Comparison of ENCODE assay signal across 12 cellular contexts in genomic region chr22:37299969-37300509, GRCh38. TPM values are rescaled to one million over a fixed set of nuclear protein-coding genes. Genes with fewer than 3 reads are reported as not detected.
DNase-seq lines count a peak whose midpoint lies in the region; ATAC-seq, FAIRE-seq and TF ChIP-seq lines count a peak whose summit lies in the region.
"Had no signal": no experiment of that assay in that cellular context is flagged by ENCODE, and none has a peak within 500 bp of the region (broad histone marks: within the 10 kb centered on the region; RNA-seq: fewer than 3 reads in every experiment).

No MANE protein-coding gene starts in this region.

- no peak for TF ChIP-seq POLR2A in GM12878 (IDR thresholded peaks at IDR 0.05; ENCODE audit: low read depth, low read length)
- no peak for TF ChIP-seq POLR2A in ovary (IDR thresholded peaks at IDR 0.05)

- no peaks in the 10 kb centered on the region for H3K27me3 Mint-ChIP-seq in activated CD4-positive, alpha-beta T cell treated with anti-CD3 and anti-CD28 coated beads, Interleukin-2, amount 10 ng/mL, durations not matched to agents 7 days and 5 days
- no peaks in the 10 kb centered on the region for H3K27me3 Mint-ChIP-seq in stimulated activated memory B cell treated with anti-CD40 and anti-IgM and Interleukin-4, amounts not matched to agents 10 μg/mL and 1 μg/mL and 100 μg/mL, for 72 hours

- peak overlapping the region; percentile 32 for H3K4me3 Mint-ChIP-seq in activated CD4-positive, alpha-beta T cell treated with anti-CD3 and anti-CD28 coated beads, Interleukin-2, amount 10 ng/mL, durations not matched to agents 7 days and 5 days
- no peak overlapping the region for H3K4me3 Mint-ChIP-seq in stimulated activated memory B cell treated with anti-CD40 and anti-IgM and Interleukin-4, amounts not matched to agents 10 μg/mL and 1 μg/mL and 100 μg/mL, for 72 hours
- H3K4me3 Mint-ChIP-seq: WTC11 had no signal

- peaks cover 91% of the 10 kb centered on the region for H3K36me3 Mint-ChIP-seq in activated CD4-positive, alpha-beta T cell treated with anti-CD3 and anti-CD28 coated beads, Interleukin-2, amount 10 ng/mL, durations not matched to agents 7 days and 5 days (ENCODE audit: low read depth)
- peaks cover 48% of the 10 kb centered on the region for H3K36me3 Mint-ChIP-seq in stimulated activated memory B cell treated with anti-CD40 and anti-IgM and Interleukin-4, amounts not matched to agents 10 μg/mL and 1 μg/mL and 100 μg/mL, for 72 hours
- H3K36me3 Mint-ChIP-seq: WTC11 had no signal

- H3K4me1 ChIP-seq in GM12878 (ENCODE audit: control insufficient read depth, insufficient read depth, low read length) (peaks cover 11% of the 10 kb centered on the region), ovary (ENCODE audit: insufficient read depth) (no peaks in the 10 kb centered on the region)
- H3K4me1 ChIP-seq: psoas muscle had no signal

- TF ChIP-seq RAD21 in GM12878 (IDR thresholded peaks at IDR 0.05; ENCODE audit: insufficient read depth, low read depth, low read length): no peak

- SMC1A ChIA-PET in GM12878 (lab: Charles Lee; ENCODE audit: uncharacterized antibody, unreplicated experiment): no interaction called here

- H3K27ac ChIP-seq in GM12878 (ENCODE audit: control insufficient read depth, insufficient read depth): peak overlapping the region; percentile 20
- H3K27ac ChIP-seq in ovary: no peak overlapping the region
- H3K27ac ChIP-seq: psoas muscle had no signal

- WGBS in GM12878 (ENCODE audit: insufficient coverage, insufficient replicate concordance, low lambda C conversion rate, missing lambda C conversion rate): 46% methylated on average over 4 of the region's 4 CpGs
- 88 to 92% (median 91%) methylated on average over 4 of the region's 4 CpGs for WGBS in ovary, 3 donors

- intact Hi-C loops in GM12878 (cut with micrococcal nuclease; ENCODE audit: unreplicated experiment) (no loop called here), ovary (cut with DNase I) (no loop called here)

- H3K4me1 Mint-ChIP-seq in activated CD4-positive, alpha-beta T cell treated with anti-CD3 and anti-CD28 coated beads, Interleukin-2, amount 10 ng/mL, durations not matched to agents 7 days and 5 days: peaks cover 82% of the 10 kb centered on the region
- H3K4me1 Mint-ChIP-seq in stimulated activated memory B cell treated with anti-CD40 and anti-IgM and Interleukin-4, amounts not matched to agents 10 μg/mL and 1 μg/mL and 100 μg/mL, for 72 hours: peaks cover 63% of the 10 kb centered on the region

- H3K4me3 ChIP-seq in GM12878 (no peak overlapping the region), ovary (no peak overlapping the region)
- H3K4me3 ChIP-seq: psoas muscle had no signal

- H3K36me3 ChIP-seq in GM12878 (ENCODE audit: control insufficient read depth in 2 of 2, insufficient read depth in 2 of 2, low read length in 1 of 2) (peaks cover 1 to 7% of the 10 kb centered on the region in 2 experiments; a peak in 3 of 4 replicates), ovary (no peaks in the 10 kb centered on the region)

- no peaks in the 10 kb centered on the region for H3K27me3 ChIP-seq in GM12878 (replicated peaks in 1 of 2; ENCODE audit: control insufficient read depth in 2 of 2, insufficient read depth in 2 of 2, low read length in 1 of 2)
- no peaks in the 10 kb centered on the region for H3K27me3 ChIP-seq in ovary

- H3K79me2 ChIP-seq in GM12878 (ENCODE audit: control insufficient read depth, insufficient read depth, low read length): no peaks in the 10 kb centered on the region

- FAIRE-seq in GM12878 (lab: Jason Lieb, UNC): no peak

- H3K9me3 ChIP-seq in GM12878 (replicated peaks; ENCODE audit: control insufficient read depth, insufficient read depth, low read length): no peaks in the 10 kb centered on the region
- H3K9me3 ChIP-seq in ovary: no peaks in the 10 kb centered on the region
- H3K9me3 ChIP-seq: psoas muscle had no signal

- no peaks in the 10 kb centered on the region for H4K20me1 ChIP-seq in GM12878 (ENCODE audit: control insufficient read depth, insufficient read depth)

- POLR2A ChIA-PET in activated CD4-positive, alpha-beta T cell treated with anti-CD3 and anti-CD28 coated beads, Interleukin-2, amount 10 ng/mL, durations not matched to agents 7 days and 5 days (lab: Charles Lee): interaction anchor here (0.6 kb wide), 1 partner anchor 1157 kb away, joined by 5 read pairs; no protein-coding TSS in a partner anchor
- POLR2A ChIA-PET in GM12878 (lab: Charles Lee): no interaction called here

- no peak for TF ChIP-seq CTCF in GM12878 (IDR thresholded peaks at IDR 0.05 in 2 of 3, conservative IDR thresholded peaks at IDR 0.05 in 1 of 3; ENCODE audit: control insufficient read depth in 2 of 3, extremely low read depth in 1 of 3, insufficient read depth in 1 of 3, low read depth in 3 of 3, low read length in 3 of 3)
- no peak for TF ChIP-seq CTCF in ovary (IDR thresholded peaks at IDR 0.05)

- H3K4me2 ChIP-seq in GM12878 (ENCODE audit: control insufficient read depth, insufficient read depth): no peak overlapping the region

- TF ChIP-seq EP300 in GM12878 (IDR thresholded peaks at IDR 0.05; ENCODE audit: borderline replicate concordance in 1 of 2, control insufficient read depth in 1 of 2, low read depth in 2 of 2, low read length in 2 of 2) (no peak), ovary (IDR thresholded peaks at IDR 0.05) (no peak)

- RAD21 ChIA-PET in GM12878 (lab: Charles Lee; ENCODE audit: unreplicated experiment): interaction anchor here (1.7 kb wide), 1 partner anchor 17 kb away, joined by 3 read pairs; the partner anchor contains the start of gene CYTH4

- in situ Hi-C loops in GM12878 (cut with MboI): no loop called here

- H3K9me3 Mint-ChIP-seq in activated CD4-positive, alpha-beta T cell treated with anti-CD3 and anti-CD28 coated beads, Interleukin-2, amount 10 ng/mL, durations not matched to agents 7 days and 5 days: no peaks in the 10 kb centered on the region
- H3K9me3 Mint-ChIP-seq in stimulated activated memory B cell treated with anti-CD40 and anti-IgM and Interleukin-4, amounts not matched to agents 10 μg/mL and 1 μg/mL and 100 μg/mL, for 72 hours: no peaks in the 10 kb centered on the region
- H3K9me3 Mint-ChIP-seq: WTC11 had no signal

- ATAC-seq in GM12878: no peak
- ATAC-seq in stimulated activated memory B cell treated with anti-CD40 and anti-IgM and Interleukin-4, amounts not matched to agents 10 μg/mL and 1 μg/mL and 100 μg/mL, for 72 hours: no peak
- ATAC-seq: psoas muscle, WTC11 had no signal

- CTCF ChIA-PET in activated CD4-positive, alpha-beta T cell treated with anti-CD3 and anti-CD28 coated beads, Interleukin-2, amount 10 ng/mL, durations not matched to agents 7 days and 5 days (lab: Charles Lee): interaction anchor here (0.9 to 1.9 kb wide), 6 partner anchors 8 to 268 kb away, joined by 3 to 5 read pairs (median 4); partner anchors contain the start of gene CYTH4
- CTCF ChIA-PET in GM12878 (lab: Yijun Ruan, JAX): interaction anchor here (1.0 to 1.3 kb wide), 3 partner anchors 10 to 40 kb away, joined by 3 to 5 read pairs (median 3); no protein-coding TSS in a partner anchor

- no peak overlapping the region for H3K9ac ChIP-seq in GM12878 (ENCODE audit: control insufficient read depth, insufficient read depth, low read length)

- DNase-seq in activated CD4-positive, alpha-beta T cell treated with anti-CD3 and anti-CD28 coated beads, Interleukin-2, amount 10 ng/mL, durations not matched to agents 7 days and 5 days: no peak
- DNase-seq in activated CD4-positive, alpha-beta T cell treated with anti-CD3 and anti-CD28 coated beads, Interleukin-2, amount 50 U/mL, for 4 hours: no peak
- DNase-seq in KG1 (lab: John Stamatoyannopoulos, UW): peak; percentile 56
- no peak for DNase-seq in GM12878 (ENCODE audit: low read depth, low spot score)
- no peak for DNase-seq in central memory CD4-positive, alpha-beta T cell
- no peak for DNase-seq in D341Med (ENCODE audit: low spot score)
- no peak for DNase-seq in ovary
- DNase-seq: NCI-H2029, NCI-H526, psoas muscle had no signal

- peak overlapping the region; percentile 91 for H3K27ac Mint-ChIP-seq in activated CD4-positive, alpha-beta T cell treated with anti-CD3 and anti-CD28 coated beads, Interleukin-2, amount 10 ng/mL, durations not matched to agents 7 days and 5 days
- H3K27ac Mint-ChIP-seq in stimulated activated memory B cell treated with anti-CD40 and anti-IgM and Interleukin-4, amounts not matched to agents 10 μg/mL and 1 μg/mL and 100 μg/mL, for 72 hours: peak overlapping the region; percentile 74
- H3K27ac Mint-ChIP-seq: WTC11 had no signal

- H2AFZ ChIP-seq in GM12878 (ENCODE audit: control insufficient read depth, low read depth, low read length): no peak overlapping the region

- no TSS peak for BruUV-seq in GM12878 (replicated peaks; lab: Mats Ljungman, UMichigan)

RNA-seq across cellular contexts. Expression of gene CYTH4, which starts 17.7 kb away (rescaled TPM):
- total RNA-seq in activated CD4-positive, alpha-beta T cell treated with anti-CD3 and anti-CD28 coated beads, Interleukin-2, amount 10 ng/mL, durations not matched to agents 7 days and 5 days: 100 to 1,000 TPM; 106 to 110 TPM
- 94.2 and 114 TPM in 2 replicates for total RNA-seq in GM12878 (2013; cell fraction: nucleolus; rRNA removed)
- total RNA-seq in GM12878 (2014; rRNA removed): 23.2 TPM in 2 replicates
- total RNA-seq in GM12878 (2014; rRNA removed; fragmentation: Illumina TruSeq; extraction: Trizol): 17.2 and 18.3 TPM in 2 replicates
- 25.8 and 26.0 TPM in 2 replicates for total RNA-seq in GM12878 (2021)
- 7.0 TPM for polyA plus RNA-seq in GM12878 (2011; ENCODE audit: low read depth)
- polyA plus RNA-seq in GM12878 (2011; rRNA removed): 19.4 and 24.1 TPM in 2 replicates
- 22.7 and 30.1 TPM in 2 replicates for polyA plus RNA-seq in GM12878 (2011; cell fraction: cytosol; rRNA removed)
- 148 and 167 TPM in 2 replicates for polyA plus RNA-seq in GM12878 (2011; cell fraction: nucleus; rRNA removed)
- polyA plus RNA-seq in GM12878 (2012): 15.7 and 21.2 TPM in 2 replicates
- 9.1 and 16.6 TPM in 2 replicates for polyA plus RNA-seq in GM12878 (2014; fragmentation: Illumina TruSeq; extraction: Trizol)
- 1 to 10 TPM; 1.5 to 1.8 TPM for polyA plus RNA-seq in GM12878 (2014; fragmentation: Nextera tagmentation; extraction: Ambion mirVana)
- 23.6 and 27.3 TPM in 2 replicates for polyA plus RNA-seq in GM12878 (2014; rRNA removed)
- polyA plus RNA-seq in GM12878 (2016; fragmentation: Nextera tagmentation; extraction: Ambion mirVana): 10 to 100 TPM; 12.4 TPM
- polyA minus RNA-seq in GM12878 (2011; rRNA and poly(A)+ RNA removed): 14.9 and 23.6 TPM in 2 replicates
- polyA minus RNA-seq in GM12878 (2011; cell fraction: cytosol; rRNA and poly(A)+ RNA removed): 5.5 and 6.7 TPM in 2 replicates
- polyA minus RNA-seq in GM12878 (2011; cell fraction: nucleus; rRNA and poly(A)+ RNA removed): 23.1 and 31.4 TPM in 2 replicates
- 10 to 100 TPM in 2 of 7 donors, 1 to 10 TPM in 5; 2.4 to 14.5 (median 6.2) TPM for total RNA-seq in ovary
- polyA plus RNA-seq in ovary: 1 to 10 TPM; 2.6 to 9.1 TPM

RNA-seq across cellular contexts. Expression of gene RAC2, which starts 56.0 kb away (rescaled TPM):
- total RNA-seq in activated CD4-positive, alpha-beta T cell treated with anti-CD3 and anti-CD28 coated beads, Interleukin-2, amount 10 ng/mL, durations not matched to agents 7 days and 5 days: 1,000 to 10,000 TPM; 1,015 to 1,117 TPM
- 143 and 150 TPM in 2 replicates for total RNA-seq in GM12878 (2013; cell fraction: nucleolus; rRNA removed)
- total RNA-seq in GM12878 (2014; rRNA removed) (251 and 282 TPM in 2 replicates), GM12878 (2014; rRNA removed; fragmentation: Illumina TruSeq; extraction: Trizol) (135 and 149 TPM in 2 replicates), GM12878 (2021) (382 and 386 TPM in 2 replicates), ovary (10 to 100 TPM in 2 of 7 donors, 1 to 10 TPM in 5; 2.3 to 18.4 (median 6.0) TPM)
- polyA plus RNA-seq in GM12878 (2011; ENCODE audit: low read depth): 314 TPM
- polyA plus RNA-seq in GM12878 (2011; rRNA removed) (84.4 and 296 TPM in 2 replicates), GM12878 (2014; fragmentation: Illumina TruSeq; extraction: Trizol) (166 and 339 TPM in 2 replicates), GM12878 (2014; fragmentation: Nextera tagmentation; extraction: Ambion mirVana) (100 to 1,000 TPM; 102 to 108 TPM), GM12878 (2014; rRNA removed) (313 and 369 TPM in 2 replicates), GM12878 (2016; fragmentation: Nextera tagmentation; extraction: Ambion mirVana) (100 to 1,000 TPM; 320 to 330 TPM), ovary (10 to 100 TPM in 1 of 2 donors, 1 to 10 TPM in 1; 3.9 to 11.0 TPM)
- polyA plus RNA-seq in GM12878 (2011; cell fraction: cytosol; rRNA removed): 317 and 416 TPM in 2 replicates
- 561 and 566 TPM in 2 replicates for polyA plus RNA-seq in GM12878 (2011; cell fraction: nucleus; rRNA removed)
- polyA plus RNA-seq in GM12878 (2012): 512 and 607 TPM in 2 replicates
- 200 and 233 TPM in 2 replicates for polyA minus RNA-seq in GM12878 (2011; rRNA and poly(A)+ RNA removed)
- 155 and 158 TPM in 2 replicates for polyA minus RNA-seq in GM12878 (2011; cell fraction: cytosol; rRNA and poly(A)+ RNA removed)
- polyA minus RNA-seq in GM12878 (2011; cell fraction: nucleus; rRNA and poly(A)+ RNA removed): 185 and 303 TPM in 2 replicates

Comparison
In these comparisons a context has a peak if more than half of its experiments do, and no peak if none do; other contexts are left out.
1. RNA of gene RAC2, which starts 56.0 kb away (total RNA-seq): 1,015 to 1,117 TPM in activated CD4-positive, alpha-beta T cell treated with anti-CD3 and anti-CD28 coated beads, Interleukin-2, amount 10 ng/mL, durations not matched to agents 7 days and 5 days and 135 to 386 TPM in GM12878; 2.3 to 18.4 TPM in ovary; every median in the first group is over 4 times any median in the second.